In the genomic region with DNA sequence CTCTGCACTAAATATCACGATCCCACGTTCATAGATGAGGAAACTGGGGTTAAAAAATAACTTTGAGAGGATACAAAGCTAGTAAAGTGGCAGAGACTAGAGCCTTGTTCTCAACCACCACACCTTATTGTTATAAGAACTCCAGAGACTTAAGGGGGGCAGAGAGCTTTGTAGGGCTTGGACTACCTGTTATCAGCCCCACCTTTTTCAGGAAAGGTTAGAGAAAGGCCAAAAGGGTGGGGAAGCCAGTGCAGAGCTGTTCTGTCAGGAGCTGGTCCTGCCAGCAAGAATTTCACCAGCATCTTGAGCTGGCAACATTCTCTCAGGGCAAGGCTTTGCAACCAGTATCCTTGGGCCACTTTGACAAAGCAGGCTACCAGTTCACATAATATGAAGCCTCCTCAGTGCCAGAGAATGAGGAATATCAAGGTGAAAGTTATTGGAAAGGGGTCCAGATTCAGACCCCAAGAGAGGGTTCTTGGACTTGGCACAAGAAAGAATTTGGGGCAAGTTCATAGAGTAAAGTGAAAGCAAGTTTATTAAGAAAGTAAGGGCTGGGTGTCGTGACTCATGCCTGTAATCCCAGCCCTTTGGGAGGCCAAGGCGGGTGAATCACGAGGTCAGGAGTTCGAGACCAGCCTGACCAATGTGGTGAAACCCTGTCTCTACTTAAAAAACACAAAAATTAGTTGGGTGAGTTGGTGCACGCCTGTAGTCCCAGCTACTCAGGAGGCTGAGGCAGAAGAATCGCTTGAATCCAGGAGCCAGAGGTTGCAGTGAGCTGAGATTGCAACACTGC, we compare ENCODE assay signal across 16 cellular contexts.
DNase-seq lines count a peak whose midpoint lies in the region; TF ChIP-seq lines count a peak whose summit lies in the region.
"Had no signal": no experiment of that assay in that cellular context is flagged by ENCODE, and none has a peak within 500 bp of the region (broad histone marks: within the 10 kb centered on the region; RNA-seq: fewer than 3 reads in every experiment).

No MANE protein-coding gene starts in this region.

- H3K27me3 ChIP-seq in esophagus squamous epithelium = no peaks in the 10 kb centered on the region
- H3K27me3 ChIP-seq: BE2C, sigmoid colon, uterus had no signal

- no peaks in the 10 kb centered on the region for H3K9me3 ChIP-seq in esophagus squamous epithelium
- H3K9me3 ChIP-seq: BE2C, sigmoid colon, uterus had no signal

- no peak overlapping the region for H3K4me3 ChIP-seq in esophagus squamous epithelium
- H3K4me3 ChIP-seq in foreskin fibroblast (ENCODE audit: low read depth in 1 of 2, low read length in 2 of 2) = no peak overlapping the region
- H3K4me3 ChIP-seq in lower leg skin (ENCODE audit: low read depth, poor library complexity, severe bottlenecking) = no peak overlapping the region
- H3K4me3 ChIP-seq: sigmoid colon, uterus had no signal

- DNase-seq in ACHN = peak; percentile 5
- DNase-seq in LHCN-M2 (ENCODE audit: low read depth) = peak; percentile 15
- no peak for DNase-seq in esophagus squamous epithelium (lab: John Stamatoyannopoulos, UW)
- DNase-seq in progenitor cell of endocrine pancreas (ENCODE audit: low spot score, unreplicated experiment) = no peak
- DNase-seq in foreskin fibroblast = no peak
- DNase-seq in activated CD8-positive, alpha-beta memory T cell treated with anti-CD3 and anti-CD28 coated beads, Interleukin-2, amount 50 U/mL, for 4 hours = no peak
- DNase-seq in lower leg skin (ENCODE audit: low spot score in 2 of 2) = no peak
- DNase-seq in RPMI8226 = no peak
- DNase-seq: amygdala; BE2C; nucleus accumbens; sigmoid colon; stimulated activated CD4-positive, alpha-beta T cell treated with anti-CD3 and anti-CD28 coated beads, Interleukin-4, amount 100 ng/mL, for 1 hour; uterus had no signal

- 39 to 50% methylated on average over 8 of the region's 8 CpGs for WGBS in esophagus squamous epithelium, 2 donors
- 82 to 84% methylated on average over 8 of the region's 8 CpGs for WGBS in lower leg skin, 2 donors

- H3K4me1 ChIP-seq in esophagus squamous epithelium = peaks cover 0 to 41% (median 6%) of the 10 kb centered on the region in 3 donors
- H3K4me1 ChIP-seq: sigmoid colon, uterus had no signal

- TF ChIP-seq POLR2A in esophagus squamous epithelium (IDR thresholded peaks at IDR 0.05) = no peak
- TF ChIP-seq POLR2A in lower leg skin (IDR thresholded peaks at IDR 0.05) = no peak

- peak overlapping the region; percentile 34 to 74 (median 68) for H3K27ac ChIP-seq in esophagus squamous epithelium
- H3K27ac ChIP-seq: sigmoid colon, uterus had no signal

- H3K27ac Mint-ChIP-seq in progenitor cell of endocrine pancreas = peak overlapping the region; percentile 41
- H3K27ac Mint-ChIP-seq: activated T-helper 1 cell treated with anti-CD3 and anti-CD28 coated beads, Interleukin-12 subunit alpha, Interleukin-12 subunit beta, Interleukin-2, Interleukin-4 antibody, amounts not matched to agents 30 ng/mL and 10 ng/mL and 1 ng/mL, durations not matched to agents 14 hours and 24 hours and 36 hours; T-helper 2 cell treated with Interferon-gamma antibody and Interleukin-4, amounts not matched to agents 5 μg/mL and 100 μg/mL, for 36 hours had no signal

- peaks cover under 1% of the 10 kb centered on the region for H3K27me3 Mint-ChIP-seq in progenitor cell of endocrine pancreas

- no peaks in the 10 kb centered on the region for H3K36me3 ChIP-seq in esophagus squamous epithelium
- H3K36me3 ChIP-seq: BE2C, sigmoid colon, uterus had no signal

- no peak for TF ChIP-seq CTCF in esophagus squamous epithelium (IDR thresholded peaks at IDR 0.05)
- TF ChIP-seq CTCF in progenitor cell of endocrine pancreas (IDR thresholded peaks at IDR 0.05; ENCODE audit: unreplicated experiment) = no peak
- no peak for TF ChIP-seq CTCF in foreskin fibroblast (IDR thresholded peaks at IDR 0.05; ENCODE audit: low read depth, low read length)
- TF ChIP-seq CTCF in lower leg skin (IDR thresholded peaks at IDR 0.05) = no peak

- H3K4me1 Mint-ChIP-seq in progenitor cell of endocrine pancreas (ENCODE audit: low read depth) = peaks cover 27% of the 10 kb centered on the region

- no peak overlapping the region for H3K4me3 Mint-ChIP-seq in progenitor cell of endocrine pancreas (ENCODE audit: low read depth)
- H3K4me3 Mint-ChIP-seq: activated T-helper 1 cell treated with anti-CD3 and anti-CD28 coated beads, Interleukin-12 subunit alpha, Interleukin-12 subunit beta, Interleukin-2, Interleukin-4 antibody, amounts not matched to agents 30 ng/mL and 10 ng/mL and 1 ng/mL, durations not matched to agents 14 hours and 24 hours and 36 hours; T-helper 2 cell treated with Interferon-gamma antibody and Interleukin-4, amounts not matched to agents 5 μg/mL and 100 μg/mL, for 36 hours had no signal

- in situ Hi-C loops in ACHN (cut with HindIII; ENCODE audit: low pct_ligation_motif_present, low pct_unique_long_range_greater_than_20kb, low sequenced_read_pairs) = no loop called here

- H3K9me3 Mint-ChIP-seq in progenitor cell of endocrine pancreas (ENCODE audit: low read depth) = no peaks in the 10 kb centered on the region
- H3K9me3 Mint-ChIP-seq: activated T-helper 1 cell treated with anti-CD3 and anti-CD28 coated beads, Interleukin-12 subunit alpha, Interleukin-12 subunit beta, Interleukin-2, Interleukin-4 antibody, amounts not matched to agents 30 ng/mL and 10 ng/mL and 1 ng/mL, durations not matched to agents 14 hours and 24 hours and 36 hours; T-helper 2 cell treated with Interferon-gamma antibody and Interleukin-4, amounts not matched to agents 5 μg/mL and 100 μg/mL, for 36 hours had no signal

- no peaks in the 10 kb centered on the region for H3K36me3 Mint-ChIP-seq in progenitor cell of endocrine pancreas (ENCODE audit: insufficient read depth)

- intact Hi-C loops in esophagus squamous epithelium (cut with DNase I) (no loop called here), lower leg skin (cut with DNase I; ENCODE audit: low total_unique reads) (no loop called here)

Comparison
In these comparisons a context has a peak if more than half of its experiments do, and no peak if none do; other contexts are left out.
1. DNase-seq: peak in ACHN (single experiment) and LHCN-M2 (single experiment); none in esophagus squamous epithelium (single experiment), progenitor cell of endocrine pancreas (single experiment), foreskin fibroblast (0 of 2), activated CD8-positive, alpha-beta memory T cell treated with anti-CD3 and anti-CD28 coated beads, Interleukin-2, amount 50 U/mL, for 4 hours (single experiment), lower leg skin (0 of 2) and RPMI8226 (single experiment).